Comparison of ENCODE assay signal across 21 cellular contexts in genomic region chrX:1486177-1486576, GRCh38. TPM values are rescaled to one million over a fixed set of nuclear protein-coding genes. Genes with fewer than 3 reads are reported as not detected.
DNase-seq lines count a peak whose midpoint lies in the region; ATAC-seq and TF ChIP-seq lines count a peak whose summit lies in the region.
"Had no signal": no experiment of that assay in that cellular context is flagged by ENCODE, and none has a peak within 500 bp of the region (broad histone marks: within the 10 kb centered on the region; RNA-seq: fewer than 3 reads in every experiment).

No MANE protein-coding gene starts in this region.

- H3K79me2 ChIP-seq in DND-41 (ENCODE audit: insufficient read depth, low read length) = peaks cover 62% of the 10 kb centered on the region
- no peaks in the 10 kb centered on the region for H3K79me2 ChIP-seq in neural progenitor cell (ENCODE audit: low read depth)

- H3K4me1 Mint-ChIP-seq in CD14-positive monocyte = peaks cover 47% of the 10 kb centered on the region
- H3K4me1 Mint-ChIP-seq in dendritic cell treated with granulocyte-macrophage colony-stimulating factor and Interleukin-4, amounts not matched to agents 40 ng/mL and 50 ng/mL, for 4 days (ENCODE audit: low read depth) = peaks cover 42% of the 10 kb centered on the region
- peaks cover 5% of the 10 kb centered on the region for H3K4me1 Mint-ChIP-seq in neural progenitor cell

- DNase-seq in CD14-positive monocyte (ENCODE audit: low spot score) (peak; percentile 3), DND-41 (peak; percentile 3), neural progenitor cell (ENCODE audit: low spot score) (no peak), H7 (no peak), foreskin melanocyte (no peak), NCI-H774 (lab: John Stamatoyannopoulos, UW) (no peak)
- DNase-seq: activated naive CD4-positive, alpha-beta T cell treated with anti-CD3 and anti-CD28 coated beads, Interleukin-2, amount 50 U/mL, for 16 hours; endodermal cell; HFFc6; Kasumi-1; NCI-H187; NCI-H526 treated with DMSO at 0.1 percent for 48 hours; stimulated activated CD4-positive, alpha-beta T cell treated with anti-CD3 and anti-CD28 coated beads, Interleukin-1b, Interleukin-23, amount 100 ng/mL, for 48 hours; thyroid gland had no signal

- H3K4me3 ChIP-seq in DND-41 (ENCODE audit: low read depth in 1 of 2, low read length in 2 of 2) (no peak overlapping the region), neural progenitor cell (no peak overlapping the region), H7 (ENCODE audit: insufficient read depth, low read depth, low read length) (no peak overlapping the region)
- H3K4me3 ChIP-seq: breast epithelium, prostate gland, thyroid gland had no signal

- H3K36me3 Mint-ChIP-seq in CD14-positive monocyte (peaks cover 36 to 37% of the 10 kb centered on the region in 2 donors), neural progenitor cell (peaks cover 5% of the 10 kb centered on the region)
- H3K36me3 Mint-ChIP-seq in dendritic cell treated with granulocyte-macrophage colony-stimulating factor and Interleukin-4, amounts not matched to agents 40 ng/mL and 50 ng/mL, for 4 days (ENCODE audit: low read depth) = peaks cover 2% of the 10 kb centered on the region

- H3K4me3 Mint-ChIP-seq in CD14-positive monocyte = peak overlapping the region in 1 of 2 donors; percentile 4
- H3K4me3 Mint-ChIP-seq in dendritic cell treated with granulocyte-macrophage colony-stimulating factor and Interleukin-4, amounts not matched to agents 40 ng/mL and 50 ng/mL, for 4 days = no peak overlapping the region
- peak overlapping the region; percentile 33 for H3K4me3 Mint-ChIP-seq in neural progenitor cell
- H3K4me3 Mint-ChIP-seq: endodermal cell, HFFc6, T-cell had no signal

- H3K4me1 ChIP-seq in DND-41 (ENCODE audit: insufficient read depth, low read length) (peaks cover 48% of the 10 kb centered on the region), neural progenitor cell (no peaks in the 10 kb centered on the region)
- H3K4me1 ChIP-seq: breast epithelium, prostate gland, thyroid gland had no signal

- H2AFZ ChIP-seq in DND-41 (ENCODE audit: low read depth, low read length) (no peak overlapping the region), neural progenitor cell (replicated peaks) (no peak overlapping the region)

- H3K9me3 Mint-ChIP-seq in CD14-positive monocyte (peaks cover 0 to 4% (median 3%) of the 10 kb centered on the region in 7 donors), neural progenitor cell (peaks cover 17% of the 10 kb centered on the region)
- H3K9me3 Mint-ChIP-seq in dendritic cell treated with granulocyte-macrophage colony-stimulating factor and Interleukin-4, amounts not matched to agents 40 ng/mL and 50 ng/mL, for 4 days = no peaks in the 10 kb centered on the region

- no peak overlapping the region for H3K4me2 ChIP-seq in DND-41 (ENCODE audit: insufficient read depth, low read length)
- H3K4me2 ChIP-seq in neural progenitor cell = no peak overlapping the region

- no peak for TF ChIP-seq CTCF in CD14-positive monocyte (IDR thresholded peaks at IDR 0.05)
- no peak for TF ChIP-seq CTCF in DND-41 (IDR thresholded peaks at IDR 0.05; ENCODE audit: borderline replicate concordance, extremely low read depth, low read length, poor library complexity, severe bottlenecking)
- no peak for TF ChIP-seq CTCF in neural progenitor cell (IDR thresholded peaks at IDR 0.05)

- no peak overlapping the region for H3K9ac ChIP-seq in DND-41 (ENCODE audit: low read depth, low read length)
- H3K9ac ChIP-seq in neural progenitor cell = no peak overlapping the region
- H3K9ac ChIP-seq: BLaER1 treated with 17β-estradiol and CSF1 and Interleukin-3, amounts not matched to agents 10 nM and 100 nM had no signal

- peaks cover 61% of the 10 kb centered on the region for H3K36me3 ChIP-seq in DND-41 (ENCODE audit: insufficient read depth, low read length)
- no peaks in the 10 kb centered on the region for H3K36me3 ChIP-seq in neural progenitor cell
- H3K36me3 ChIP-seq in H7 (replicated peaks; ENCODE audit: control insufficient read depth, insufficient read depth, low read length) = no peaks in the 10 kb centered on the region
- H3K36me3 ChIP-seq: breast epithelium, prostate gland, thyroid gland had no signal

- H3K9me3 ChIP-seq in DND-41 (ENCODE audit: insufficient read depth, low read length, severe bottlenecking) (no peaks in the 10 kb centered on the region), neural progenitor cell (ENCODE audit: low read depth) (no peaks in the 10 kb centered on the region)
- H3K9me3 ChIP-seq: breast epithelium, prostate gland, thyroid gland had no signal

- H4K20me1 ChIP-seq in DND-41 (ENCODE audit: insufficient read depth, low read length) = peaks cover 15% of the 10 kb centered on the region
- H4K20me1 ChIP-seq in neural progenitor cell (ENCODE audit: low read depth) = no peaks in the 10 kb centered on the region

- ATAC-seq in DND-41 (ENCODE audit: insufficient read depth, low read depth) = no peak
- ATAC-seq in GM21717 (IDR thresholded peaks at IDR 0.05; ENCODE audit: unreplicated experiment) = no peak
- ATAC-seq: Panc1, T-cell had no signal

- H3K27me3 Mint-ChIP-seq in CD14-positive monocyte (ENCODE audit: low read depth in 3 of 3) (peaks cover 0 to 2% (median 0%) of the 10 kb centered on the region in 3 donors), neural progenitor cell (ENCODE audit: insufficient read depth, low read depth) (peaks cover 13% of the 10 kb centered on the region)
- H3K27me3 Mint-ChIP-seq in dendritic cell treated with granulocyte-macrophage colony-stimulating factor and Interleukin-4, amounts not matched to agents 40 ng/mL and 50 ng/mL, for 4 days = no peaks in the 10 kb centered on the region
- H3K27me3 Mint-ChIP-seq: T-cell had no signal

- peak overlapping the region in 4 of 7 donors; percentile 22 to 73 (median 56) for H3K27ac Mint-ChIP-seq in CD14-positive monocyte
- H3K27ac Mint-ChIP-seq in dendritic cell treated with granulocyte-macrophage colony-stimulating factor and Interleukin-4, amounts not matched to agents 40 ng/mL and 50 ng/mL, for 4 days = peak overlapping the region; percentile 65
- no peak overlapping the region for H3K27ac Mint-ChIP-seq in neural progenitor cell
- H3K27ac Mint-ChIP-seq: endodermal cell, HFFc6 had no signal

- H3K27ac ChIP-seq in DND-41 (ENCODE audit: low read length) = peak overlapping the region; percentile 31; the same call in 1 of the 2 replicates
- no peak overlapping the region for H3K27ac ChIP-seq in neural progenitor cell
- H3K27ac ChIP-seq: prostate gland had no signal

- peaks cover 6% of the 10 kb centered on the region for H3F3A ChIP-seq in neural progenitor cell (ENCODE audit: low read depth)

- no peaks in the 10 kb centered on the region for H3K27me3 ChIP-seq in DND-41 (ENCODE audit: insufficient read depth, low read length, poor library complexity)
- H3K27me3 ChIP-seq in neural progenitor cell = no peaks in the 10 kb centered on the region
- H3K27me3 ChIP-seq in H7 (ENCODE audit: control insufficient read depth, insufficient read depth, low read length) = no peaks in the 10 kb centered on the region; the same call in 1 of the 2 replicates
- H3K27me3 ChIP-seq: BLaER1 treated with 17β-estradiol and CSF1 and Interleukin-3, amounts not matched to agents 10 nM and 100 nM; thyroid gland had no signal

- intact Hi-C loops in CD14-positive monocyte (cut with micrococcal nuclease) = no loop called here
- intact Hi-C loops in dendritic cell treated with granulocyte-macrophage colony-stimulating factor and Interleukin-4, amounts not matched to agents 40 ng/mL and 50 ng/mL, for 4 days (cut with micrococcal nuclease) = no loop called here

RNA-seq across cellular contexts. Expression of gene ASMTL, which starts 33.5 kb away (rescaled TPM):
- 10 to 100 TPM; 31.0 to 31.5 TPM for polyA plus RNA-seq in CD14-positive monocyte
- total RNA-seq in neural progenitor cell (ENCODE audit: low replicate concordance) = 46.1 and 73.2 TPM in 2 replicates
- total RNA-seq in H7 (2014; rRNA removed; shearing (Covaris generic)) = 36.5 and 37.0 TPM in 2 replicates

RNA-seq across cellular contexts. Expression of gene P2RY8, which starts 50.8 kb away (rescaled TPM):
- polyA plus RNA-seq in CD14-positive monocyte = 10 to 100 TPM; 33.3 to 40.0 TPM
- total RNA-seq in neural progenitor cell (ENCODE audit: low replicate concordance) = 0.32 and 0.68 TPM in 2 replicates
- 0.03 and 0.15 TPM in 2 replicates for total RNA-seq in H7 (2014; rRNA removed; shearing (Covaris generic))
- total RNA-seq: endodermal cell, HFFc6 had no signal

Comparison
In these comparisons a context has a peak if more than half of its experiments do, and no peak if none do; other contexts are left out.
1. DNase-seq: peak in CD14-positive monocyte (single experiment) and DND-41 (single experiment); none in neural progenitor cell (single experiment), H7 (single experiment), foreskin melanocyte (single experiment) and NCI-H774 (single experiment).